Comparison of ENCODE assay signal across 20 cellular contexts in the genomic region with DNA sequence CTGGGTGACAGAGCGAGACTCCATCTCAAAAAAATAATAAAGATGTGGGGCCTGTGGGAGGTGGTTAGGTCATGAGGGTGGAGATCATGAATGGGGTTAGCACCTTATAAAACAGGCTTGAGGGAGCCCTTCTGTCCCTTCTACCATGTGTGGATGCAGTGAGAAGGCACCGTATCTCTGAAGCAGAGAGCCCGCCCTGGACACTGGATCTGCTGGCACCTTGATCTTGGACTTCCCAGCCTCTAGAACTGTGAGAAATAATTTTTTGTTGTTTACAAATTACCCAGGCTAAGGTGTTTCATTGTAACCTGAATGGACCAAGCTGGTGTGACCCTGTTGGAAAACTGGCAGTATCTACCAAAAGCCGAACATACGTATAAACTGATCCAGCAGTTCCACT. TPM values are rescaled to one million over a fixed set of nuclear protein-coding genes. Genes with fewer than 3 reads are reported as not detected.
A peak's percentile ranks its signal among the peaks of the same experiment; 100 is the strongest.
DNase-seq lines count a peak whose midpoint lies in the region; ATAC-seq, FAIRE-seq and TF ChIP-seq lines count a peak whose summit lies in the region.
"Had no signal": no experiment of that assay in that cellular context is flagged by ENCODE, and none has a peak within 500 bp of the region (broad histone marks: within the 10 kb centered on the region; RNA-seq: fewer than 3 reads in every experiment).

No MANE protein-coding gene starts in this region.

- H3K4me1 ChIP-seq in HepG2 (ENCODE audit: insufficient read depth, low read length) (peaks cover 12% of the 10 kb centered on the region), right lobe of liver (no peaks in the 10 kb centered on the region), right cardiac atrium (ENCODE audit: control insufficient read depth, insufficient read depth, low read length) (peaks cover 5% of the 10 kb centered on the region)

- no peak overlapping the region for H3K4me3 Mint-ChIP-seq in activated T-helper 17 cell treated with anti-CD3 and anti-CD28 coated beads, Interleukin-2, amount 50 U/mL, for 72 hours
- no peak overlapping the region for H3K4me3 Mint-ChIP-seq in stimulated activated naive B cell treated with anti-CD40 and anti-IgM and Interleukin-4, amounts not matched to agents 10 μg/mL and 1 μg/mL and 100 μg/mL, for 72 hours
- H3K4me3 Mint-ChIP-seq: CD4-positive, alpha-beta T cell; GM23338 had no signal

- no peaks in the 10 kb centered on the region for H3K79me2 ChIP-seq in HepG2 (ENCODE audit: insufficient read depth, low read length)

- no peak for TF ChIP-seq POLR2A in HepG2 (IDR thresholded peaks at IDR 0.05; ENCODE audit: insufficient read depth in 1 of 2, low read depth in 2 of 2, low read length in 2 of 2)
- TF ChIP-seq POLR2A in right lobe of liver (IDR thresholded peaks at IDR 0.05) = no peak

- H3K27me3 Mint-ChIP-seq in activated T-helper 17 cell treated with anti-CD3 and anti-CD28 coated beads, Interleukin-2, amount 50 U/mL, for 72 hours = no peaks in the 10 kb centered on the region
- no peaks in the 10 kb centered on the region for H3K27me3 Mint-ChIP-seq in stimulated activated naive B cell treated with anti-CD40 and anti-IgM and Interleukin-4, amounts not matched to agents 10 μg/mL and 1 μg/mL and 100 μg/mL, for 72 hours
- H3K27me3 Mint-ChIP-seq: CD4-positive, alpha-beta T cell; IgD-negative memory B cell had no signal

- H3K9me3 Mint-ChIP-seq in activated T-helper 17 cell treated with anti-CD3 and anti-CD28 coated beads, Interleukin-2, amount 50 U/mL, for 72 hours = no peaks in the 10 kb centered on the region
- no peaks in the 10 kb centered on the region for H3K9me3 Mint-ChIP-seq in stimulated activated naive B cell treated with anti-CD40 and anti-IgM and Interleukin-4, amounts not matched to agents 10 μg/mL and 1 μg/mL and 100 μg/mL, for 72 hours
- H3K9me3 Mint-ChIP-seq: CD4-positive, alpha-beta T cell; GM23338; IgD-negative memory B cell had no signal

- POLR2A ChIA-PET in HepG2 (lab: Yijun Ruan, JAX) = no interaction called here

- no peak overlapping the region for H3K4me2 ChIP-seq in HepG2 (ENCODE audit: low read depth, low read length)
- H3K4me2 ChIP-seq: GM23338 had no signal

- no peak for DNase-seq in HepG2 (ENCODE audit: low spot score)
- DNase-seq in right lobe of liver = no peak
- DNase-seq in stimulated activated naive B cell treated with anti-CD40 and anti-IgM and Interleukin-4, amounts not matched to agents 10 μg/mL and 1 μg/mL and 100 μg/mL, for 72 hours = no peak
- DNase-seq in right cardiac atrium = no peak
- no peak for DNase-seq in mesenteric fat pad (ENCODE audit: low spot score)
- DNase-seq: AML-193; Caco-2; CD4-positive, alpha-beta T cell; DMS153; DMS79; GDM1; HCEC 1CT had no signal

- in situ Hi-C loops in HepG2 (cut with HindIII; ENCODE audit: extremely low pct_ligation_motif_present, low pct_unique_long_range_greater_than_20kb) = no loop called here

- no peaks in the 10 kb centered on the region for H4K20me1 ChIP-seq in HepG2 (ENCODE audit: insufficient read depth, low read length)

- H3K36me3 Mint-ChIP-seq in activated T-helper 17 cell treated with anti-CD3 and anti-CD28 coated beads, Interleukin-2, amount 50 U/mL, for 72 hours (ENCODE audit: low read depth) = peaks cover 44% of the 10 kb centered on the region
- peaks cover 37 to 46% of the 10 kb centered on the region in 2 donors for H3K36me3 Mint-ChIP-seq in stimulated activated naive B cell treated with anti-CD40 and anti-IgM and Interleukin-4, amounts not matched to agents 10 μg/mL and 1 μg/mL and 100 μg/mL, for 72 hours

- CTCF ChIA-PET in HepG2 (lab: Yijun Ruan, JAX; ENCODE audit: low intra/inter-chr PET ratio, low total read pairs) = no interaction called here

- FAIRE-seq in HepG2 (lab: Jason Lieb, UNC) = no peak
- FAIRE-seq: A204.1, GM12892, GM18507, H54 had no signal

- H3K9me3 ChIP-seq in HepG2 (ENCODE audit: low read length) (no peaks in the 10 kb centered on the region), right lobe of liver (no peaks in the 10 kb centered on the region), right cardiac atrium (ENCODE audit: control insufficient read depth, low read length) (no peaks in the 10 kb centered on the region)
- H3K9me3 ChIP-seq: Caco-2 had no signal

- H2AFZ ChIP-seq in HepG2 (ENCODE audit: low read length) = no peak overlapping the region
- H2AFZ ChIP-seq: GM23338 had no signal

- H3K27me3 ChIP-seq in HepG2 (ENCODE audit: control insufficient read depth in 1 of 2, insufficient read depth in 2 of 2, low read length in 2 of 2) = no peaks in the 10 kb centered on the region
- H3K27me3 ChIP-seq in right lobe of liver = no peaks in the 10 kb centered on the region
- no peaks in the 10 kb centered on the region for H3K27me3 ChIP-seq in right cardiac atrium (ENCODE audit: control insufficient read depth, insufficient read depth)

- TF ChIP-seq RAD21 in HepG2 (CRISPR knock-in tag; IDR thresholded peaks at IDR 0.05) = no peak

- peak overlapping the region; percentile 14 for H3K27ac Mint-ChIP-seq in activated T-helper 17 cell treated with anti-CD3 and anti-CD28 coated beads, Interleukin-2, amount 50 U/mL, for 72 hours
- peak overlapping the region; percentile 86 for H3K27ac Mint-ChIP-seq in stimulated activated naive B cell treated with anti-CD40 and anti-IgM and Interleukin-4, amounts not matched to agents 10 μg/mL and 1 μg/mL and 100 μg/mL, for 72 hours
- H3K27ac Mint-ChIP-seq: GM23338 had no signal

- WGBS in HepG2 (ENCODE audit: low lambda C conversion rate) = 99% methylated on average over 5 of the region's 5 CpGs
- WGBS in right lobe of liver (ENCODE audit: insufficient coverage, low coverage, low lambda C conversion rate, missing lambda C conversion rate) = 96% methylated on average over 5 of the region's 5 CpGs
- 95% methylated on average over 5 of the region's 5 CpGs for WGBS in right cardiac atrium

- H3K27ac ChIP-seq in HepG2 (ENCODE audit: extremely low read length, insufficient read depth, low read length) (no peak overlapping the region), right lobe of liver (no peak overlapping the region), right cardiac atrium (ENCODE audit: low read length) (no peak overlapping the region)
- H3K27ac ChIP-seq: C4-2B had no signal

- no TSS peak for BruUV-seq in HepG2 (replicated peaks; lab: Mats Ljungman, UMichigan)

- no peak for TF ChIP-seq CTCF in HepG2 (CRISPR knock-in tag; IDR thresholded peaks at IDR 0.05)
- no peak for TF ChIP-seq CTCF in right lobe of liver (IDR thresholded peaks at IDR 0.05)

- intact Hi-C loops in HepG2 (cut with micrococcal nuclease; ENCODE audit: unreplicated experiment) (no loop called here), right lobe of liver (cut with DNase I) (no loop called here), right cardiac atrium (cut with DNase I) (no loop called here)

- ATAC-seq in HepG2 (no peak), right lobe of liver (no peak), right cardiac atrium (no peak)
- no peak for ATAC-seq in activated T-helper 17 cell treated with anti-CD3 and anti-CD28 coated beads, Interleukin-2, amount 50 U/mL, for 72 hours (replicated peaks)
- peak; percentile 27 to 30 for ATAC-seq in stimulated activated naive B cell treated with anti-CD40 and anti-IgM and Interleukin-4, amounts not matched to agents 10 μg/mL and 1 μg/mL and 100 μg/mL, for 72 hours (replicated peaks)
- ATAC-seq: GM23338 had no signal

- TF ChIP-seq EP300 in HepG2 (IDR thresholded peaks at IDR 0.05; ENCODE audit: low read depth in 2 of 2, low read length in 2 of 2) (no peak), HepG2 (CRISPR knock-in tag; IDR thresholded peaks at IDR 0.05; ENCODE audit: borderline replicate concordance) (no peak)

- H3K36me3 ChIP-seq in HepG2 (replicated peaks in 1 of 2; ENCODE audit: control insufficient read depth in 1 of 2, insufficient read depth in 2 of 2, low read length in 2 of 2) (peaks cover 3 to 19% of the 10 kb centered on the region in 2 experiments; a peak in 4 of 5 replicates), right lobe of liver (peaks cover 0 to 14% (median 4%) of the 10 kb centered on the region in 4 donors)

- no peak overlapping the region for H3K9ac ChIP-seq in HepG2 (ENCODE audit: insufficient read depth, low read depth, low read length)

- H3K4me3 ChIP-seq in HepG2 (replicated peaks in 1 of 3; ENCODE audit: insufficient read depth in 1 of 3, low read depth in 2 of 3, low read length in 3 of 3) (no peak overlapping the region), right lobe of liver (no peak overlapping the region), right cardiac atrium (ENCODE audit: low read length) (no peak overlapping the region)
- H3K4me3 ChIP-seq: GM23338 had no signal

- H3K4me1 Mint-ChIP-seq in activated T-helper 17 cell treated with anti-CD3 and anti-CD28 coated beads, Interleukin-2, amount 50 U/mL, for 72 hours = peaks cover 3% of the 10 kb centered on the region
- H3K4me1 Mint-ChIP-seq in stimulated activated naive B cell treated with anti-CD40 and anti-IgM and Interleukin-4, amounts not matched to agents 10 μg/mL and 1 μg/mL and 100 μg/mL, for 72 hours = peaks cover 12 to 39% of the 10 kb centered on the region in 2 donors

RNA-seq across cellular contexts. Expression of a gene that starts 15.7 kb away (rescaled TPM):
- 123 and 127 TPM in 2 replicates for total RNA-seq in HepG2 (2016; rRNA removed; fragmentation: Illumina TruSeq; extraction: Trizol)
- 91.5 and 107 TPM in 2 replicates for total RNA-seq in HepG2 (2016; cell fraction: cytosol; rRNA removed; fragmentation: Illumina TruSeq; extraction: Trizol; ENCODE audit: low read depth)
- 126 TPM in 2 replicates for total RNA-seq in HepG2 (2016; cell fraction: insoluble cytoplasmic fraction; rRNA removed; fragmentation: Illumina TruSeq; extraction: Trizol)
- 107 and 121 TPM in 2 replicates for total RNA-seq in HepG2 (2016; cell fraction: membrane; rRNA removed; fragmentation: Illumina TruSeq; extraction: Trizol)
- 89.8 and 90.2 TPM in 2 replicates for total RNA-seq in HepG2 (2016; cell fraction: nucleus; rRNA removed; fragmentation: Illumina TruSeq; extraction: Trizol)
- 31.2 and 39.2 TPM in 2 replicates for polyA plus RNA-seq in HepG2 (2011; rRNA removed)
- 23.0 and 31.7 TPM in 2 replicates for polyA plus RNA-seq in HepG2 (2011; cell fraction: cytosol; rRNA removed)
- polyA plus RNA-seq in HepG2 (2011; cell fraction: nucleus; rRNA removed) = 41.6 and 42.6 TPM in 2 replicates
- 57.3 and 61.8 TPM in 2 replicates for polyA plus RNA-seq in HepG2 (2012)
- 37.8 and 43.1 TPM in 2 replicates for polyA plus RNA-seq in HepG2 (2016; cell fraction: cytosol; fragmentation: Illumina TruSeq; extraction: Trizol; ENCODE audit: low read depth)
- polyA plus RNA-seq in HepG2 (2016; cell fraction: insoluble cytoplasmic fraction; fragmentation: Illumina TruSeq; extraction: Trizol; ENCODE audit: low read depth) = 105 and 120 TPM in 2 replicates
- 70.7 and 71.1 TPM in 2 replicates for polyA plus RNA-seq in HepG2 (2016; cell fraction: membrane; fragmentation: Illumina TruSeq; extraction: Trizol; ENCODE audit: low read depth)
- 77.9 and 84.3 TPM in 2 replicates for polyA plus RNA-seq in HepG2 (2016; cell fraction: nucleus; fragmentation: Illumina TruSeq; extraction: Trizol; ENCODE audit: insufficient read depth, low read depth)
- polyA minus RNA-seq in HepG2 (2011; rRNA and poly(A)+ RNA removed; ENCODE audit: low replicate concordance) = 24.2 and 40.6 TPM in 2 replicates
- 23.3 and 28.9 TPM in 2 replicates for polyA minus RNA-seq in HepG2 (2011; cell fraction: cytosol; rRNA and poly(A)+ RNA removed)
- 83.4 and 101 TPM in 2 replicates for polyA minus RNA-seq in HepG2 (2011; cell fraction: nucleus; rRNA and poly(A)+ RNA removed)
- total RNA-seq in right lobe of liver = 10 to 100 TPM; 13.0 to 17.8 (median 13.8) TPM
- total RNA-seq in activated T-helper 17 cell treated with anti-CD3 and anti-CD28 coated beads, Interleukin-2, amount 50 U/mL, for 72 hours = 10 to 100 TPM; 61.1 to 64.3 TPM
- total RNA-seq in right cardiac atrium = 10 to 100 TPM; 22.1 to 24.4 (median 23.2) TPM
- 16.2 TPM for polyA plus RNA-seq in right cardiac atrium
- total RNA-seq in mesenteric fat pad = 31.1 TPM

RNA-seq across cellular contexts. Expression of a gene that starts 26.9 kb away (rescaled TPM):
- total RNA-seq in HepG2 (2016; rRNA removed; fragmentation: Illumina TruSeq; extraction: Trizol) (36.6 and 44.4 TPM in 2 replicates), right lobe of liver (10 to 100 TPM; 10.1 to 20.4 (median 17.0) TPM), right cardiac atrium (10 to 100 TPM; 28.5 to 32.6 (median 30.1) TPM), mesenteric fat pad (43.5 TPM)
- 4.7 and 5.3 TPM in 2 replicates for total RNA-seq in HepG2 (2016; cell fraction: cytosol; rRNA removed; fragmentation: Illumina TruSeq; extraction: Trizol; ENCODE audit: low read depth)
- 37.6 and 37.9 TPM in 2 replicates for total RNA-seq in HepG2 (2016; cell fraction: insoluble cytoplasmic fraction; rRNA removed; fragmentation: Illumina TruSeq; extraction: Trizol)
- total RNA-seq in HepG2 (2016; cell fraction: membrane; rRNA removed; fragmentation: Illumina TruSeq; extraction: Trizol) = 17.4 and 17.9 TPM in 2 replicates
- 23.6 and 27.3 TPM in 2 replicates for total RNA-seq in HepG2 (2016; cell fraction: nucleus; rRNA removed; fragmentation: Illumina TruSeq; extraction: Trizol)
- polyA plus RNA-seq in HepG2 (2011; rRNA removed) (27.3 and 27.8 TPM in 2 replicates), right cardiac atrium (30.0 TPM)
- polyA plus RNA-seq in HepG2 (2011; cell fraction: cytosol; rRNA removed) = 15.7 and 16.8 TPM in 2 replicates
- polyA plus RNA-seq in HepG2 (2011; cell fraction: nucleus; rRNA removed) = 36.4 and 42.5 TPM in 2 replicates
- 18.3 and 22.8 TPM in 2 replicates for polyA plus RNA-seq in HepG2 (2012)
- 2.6 TPM in 2 replicates for polyA plus RNA-seq in HepG2 (2016; cell fraction: cytosol; fragmentation: Illumina TruSeq; extraction: Trizol; ENCODE audit: low read depth)
- 25.4 and 30.9 TPM in 2 replicates for polyA plus RNA-seq in HepG2 (2016; cell fraction: insoluble cytoplasmic fraction; fragmentation: Illumina TruSeq; extraction: Trizol; ENCODE audit: low read depth)
- 6.2 and 7.0 TPM in 2 replicates for polyA plus RNA-seq in HepG2 (2016; cell fraction: membrane; fragmentation: Illumina TruSeq; extraction: Trizol; ENCODE audit: low read depth)
- polyA plus RNA-seq in HepG2 (2016; cell fraction: nucleus; fragmentation: Illumina TruSeq; extraction: Trizol; ENCODE audit: insufficient read depth, low read depth) = 35.3 and 39.8 TPM in 2 replicates
- 25.5 and 99.2 TPM in 2 replicates for polyA minus RNA-seq in HepG2 (2011; rRNA and poly(A)+ RNA removed; ENCODE audit: low replicate concordance)
- polyA minus RNA-seq in HepG2 (2011; cell fraction: cytosol; rRNA and poly(A)+ RNA removed) = 36.0 and 39.4 TPM in 2 replicates
- polyA minus RNA-seq in HepG2 (2011; cell fraction: nucleus; rRNA and poly(A)+ RNA removed) = 27.7 and 33.1 TPM in 2 replicates
- total RNA-seq in activated T-helper 17 cell treated with anti-CD3 and anti-CD28 coated beads, Interleukin-2, amount 50 U/mL, for 72 hours = 10 to 100 TPM; 27.9 to 34.4 TPM

RNA-seq across cellular contexts. Expression of a gene that starts 53.2 kb away (rescaled TPM):
- total RNA-seq in HepG2 (2016; rRNA removed; fragmentation: Illumina TruSeq; extraction: Trizol) (23.2 and 23.7 TPM in 2 replicates), right lobe of liver (10 to 100 TPM in 3 of 6 experiments, 1 to 10 TPM in 3; 7.7 to 16.1 (median 9.5) TPM), right cardiac atrium (10 to 100 TPM; 12.3 to 17.2 (median 13.5) TPM), mesenteric fat pad (13.2 TPM)
- total RNA-seq in HepG2 (2016; cell fraction: cytosol; rRNA removed; fragmentation: Illumina TruSeq; extraction: Trizol; ENCODE audit: low read depth) = 6.5 and 6.6 TPM in 2 replicates
- 20.8 and 26.3 TPM in 2 replicates for total RNA-seq in HepG2 (2016; cell fraction: insoluble cytoplasmic fraction; rRNA removed; fragmentation: Illumina TruSeq; extraction: Trizol)
- 15.6 and 19.4 TPM in 2 replicates for total RNA-seq in HepG2 (2016; cell fraction: membrane; rRNA removed; fragmentation: Illumina TruSeq; extraction: Trizol)
- 14.1 and 15.3 TPM in 2 replicates for total RNA-seq in HepG2 (2016; cell fraction: nucleus; rRNA removed; fragmentation: Illumina TruSeq; extraction: Trizol)
- polyA plus RNA-seq in HepG2 (2011; rRNA removed) (7.9 and 9.1 TPM in 2 replicates), right cardiac atrium (12.5 TPM)
- 6.7 and 9.3 TPM in 2 replicates for polyA plus RNA-seq in HepG2 (2011; cell fraction: cytosol; rRNA removed)
- polyA plus RNA-seq in HepG2 (2011; cell fraction: nucleus; rRNA removed) = 13.1 and 17.4 TPM in 2 replicates
- polyA plus RNA-seq in HepG2 (2012) = 6.2 and 7.2 TPM in 2 replicates
- polyA plus RNA-seq in HepG2 (2016; cell fraction: cytosol; fragmentation: Illumina TruSeq; extraction: Trizol; ENCODE audit: low read depth) = 6.5 and 8.5 TPM in 2 replicates
- polyA plus RNA-seq in HepG2 (2016; cell fraction: insoluble cytoplasmic fraction; fragmentation: Illumina TruSeq; extraction: Trizol; ENCODE audit: low read depth) = 20.4 and 21.3 TPM in 2 replicates
- 13.2 and 17.0 TPM in 2 replicates for polyA plus RNA-seq in HepG2 (2016; cell fraction: membrane; fragmentation: Illumina TruSeq; extraction: Trizol; ENCODE audit: low read depth)
- 18.0 and 19.1 TPM in 2 replicates for polyA plus RNA-seq in HepG2 (2016; cell fraction: nucleus; fragmentation: Illumina TruSeq; extraction: Trizol; ENCODE audit: insufficient read depth, low read depth)
- 15.2 and 46.1 TPM in 2 replicates for polyA minus RNA-seq in HepG2 (2011; rRNA and poly(A)+ RNA removed; ENCODE audit: low replicate concordance)
- 8.3 and 11.6 TPM in 2 replicates for polyA minus RNA-seq in HepG2 (2011; cell fraction: cytosol; rRNA and poly(A)+ RNA removed)
- polyA minus RNA-seq in HepG2 (2011; cell fraction: nucleus; rRNA and poly(A)+ RNA removed) = 23.7 and 26.3 TPM in 2 replicates
- total RNA-seq in activated T-helper 17 cell treated with anti-CD3 and anti-CD28 coated beads, Interleukin-2, amount 50 U/mL, for 72 hours = 10 to 100 TPM; 10.8 to 14.8 TPM

Comparison
In these comparisons a context has a peak if more than half of its experiments do, and no peak if none do; other contexts are left out.
1. ATAC-seq: peak in stimulated activated naive B cell treated with anti-CD40 and anti-IgM and Interleukin-4, amounts not matched to agents 10 μg/mL and 1 μg/mL and 100 μg/mL, for 72 hours (2 of 2); none in HepG2 (single experiment), right lobe of liver (0 of 4), activated T-helper 17 cell treated with anti-CD3 and anti-CD28 coated beads, Interleukin-2, amount 50 U/mL, for 72 hours (single experiment) and right cardiac atrium (0 of 2).